ENCODE assay signal across 21 cellular contexts in genomic region chr18:12692206-12692605, GRCh38. TPM values are rescaled to one million over a fixed set of nuclear protein-coding genes. Genes with fewer than 3 reads are reported as not detected.
DNase-seq lines count a peak whose midpoint lies in the region; ATAC-seq and TF ChIP-seq lines count a peak whose summit lies in the region.
"Had no signal": no experiment of that assay in that cellular context is flagged by ENCODE, and none has a peak within 500 bp of the region (broad histone marks: within the 10 kb centered on the region; RNA-seq: fewer than 3 reads in every experiment).

No MANE protein-coding gene starts in this region.

- H3K36me3 ChIP-seq in CD4-positive, CD25-positive, alpha-beta regulatory T cell (ENCODE audit: control insufficient read depth, insufficient read depth, low read length): peaks cover 14% of the 10 kb centered on the region
- H3K36me3 ChIP-seq in endodermal cell (ENCODE audit: control insufficient read depth, insufficient read depth, low read length): peaks cover 45% of the 10 kb centered on the region
- peaks cover 0 to 5% (median 0%) of the 10 kb centered on the region in 4 donors for H3K36me3 ChIP-seq in right lobe of liver
- peaks cover 4% of the 10 kb centered on the region for H3K36me3 ChIP-seq in right atrium auricular region

- DNase-seq in T-helper 1 cell (no peak), endodermal cell (no peak), right lobe of liver (no peak), C1 segment of cervical spinal cord (lab: John Stamatoyannopoulos, UW) (no peak), right atrium auricular region (ENCODE audit: low spot score) (no peak)
- no peak for DNase-seq in CD4-positive, CD25-positive, alpha-beta regulatory T cell
- DNase-seq: 8988T; CD8-positive, alpha-beta memory T cell; GM23248; HCEC 1CT; Karpas-422; NCI-H1436 treated with DMSO at 0.1 percent for 48 hours; NCI-H2029; NCI-H345; NCI-H526 treated with DMSO at 0.1 percent for 48 hours; NK-92 treated with Interleukin-12 subunit alpha and Interleukin-12 subunit beta, amount 100 ng/mL, for 24 hours; Peyer's patch had no signal

- H3K4me1 Mint-ChIP-seq in T-helper 1 cell treated with Interleukin-12 subunit alpha and Interleukin-12 subunit beta and Interleukin-4 antibody, amounts not matched to agents 30 μg/mL and 1 μg/mL, for 36 hours (ENCODE audit: low read depth): peaks cover 22% of the 10 kb centered on the region
- peaks cover 5 to 20% (median 16%) of the 10 kb centered on the region in 4 donors for H3K4me1 Mint-ChIP-seq in CD4-positive, CD25-positive, alpha-beta regulatory T cell
- no peaks in the 10 kb centered on the region for H3K4me1 Mint-ChIP-seq in endodermal cell

- no peak for TF ChIP-seq POLR2A in right lobe of liver (IDR thresholded peaks at IDR 0.05)

- H3K9me3 ChIP-seq in CD4-positive, CD25-positive, alpha-beta regulatory T cell (ENCODE audit: control insufficient read depth in 2 of 2, low read length in 2 of 2): no peaks in the 10 kb centered on the region
- H3K9me3 ChIP-seq in endodermal cell (ENCODE audit: control insufficient read depth, low read length): no peaks in the 10 kb centered on the region
- no peaks in the 10 kb centered on the region for H3K9me3 ChIP-seq in right lobe of liver
- H3K9me3 ChIP-seq in right atrium auricular region: no peaks in the 10 kb centered on the region
- H3K9me3 ChIP-seq: Peyer's patch had no signal

- H3K27me3 ChIP-seq in CD4-positive, CD25-positive, alpha-beta regulatory T cell (ENCODE audit: control insufficient read depth, insufficient read depth, low read length): no peaks in the 10 kb centered on the region
- H3K27me3 ChIP-seq in endodermal cell (ENCODE audit: control insufficient read depth, insufficient read depth, low read length, poor library complexity, severe bottlenecking) (no peaks in the 10 kb centered on the region), right lobe of liver (no peaks in the 10 kb centered on the region), right atrium auricular region (no peaks in the 10 kb centered on the region)
- H3K27me3 ChIP-seq: Peyer's patch had no signal

- no peak overlapping the region for H3K9ac ChIP-seq in endodermal cell (ENCODE audit: extremely low read depth, low read length, poor library complexity, severe bottlenecking)
- H3K9ac ChIP-seq: GM23248 had no signal

- intact Hi-C loops in right lobe of liver (cut with DNase I): no loop called here

- H3K36me3 Mint-ChIP-seq in T-helper 1 cell treated with Interleukin-12 subunit alpha and Interleukin-12 subunit beta and Interleukin-4 antibody, amounts not matched to agents 30 μg/mL and 1 μg/mL, for 36 hours (ENCODE audit: low read depth): peaks cover 21% of the 10 kb centered on the region
- peaks cover 19% of the 10 kb centered on the region for H3K36me3 Mint-ChIP-seq in CD4-positive, CD25-positive, alpha-beta regulatory T cell
- H3K36me3 Mint-ChIP-seq in endodermal cell (ENCODE audit: low read depth): peaks cover 25% of the 10 kb centered on the region

- H3K4me3 ChIP-seq in CD4-positive, CD25-positive, alpha-beta regulatory T cell (ENCODE audit: low read depth, low read length): no peak overlapping the region
- H3K4me3 ChIP-seq in endodermal cell (ENCODE audit: low read length) (no peak overlapping the region), right lobe of liver (no peak overlapping the region), right atrium auricular region (no peak overlapping the region)
- H3K4me3 ChIP-seq: GM23248, Peyer's patch had no signal

- peak overlapping the region; percentile 8 for H3K27ac Mint-ChIP-seq in T-helper 1 cell treated with Interleukin-12 subunit alpha and Interleukin-12 subunit beta and Interleukin-4 antibody, amounts not matched to agents 30 μg/mL and 1 μg/mL, for 36 hours
- peak overlapping the region; percentile 31 to 92 (median 39) for H3K27ac Mint-ChIP-seq in CD4-positive, CD25-positive, alpha-beta regulatory T cell
- H3K27ac Mint-ChIP-seq in endodermal cell: peak overlapping the region; percentile 8

- no peak overlapping the region for H3K27ac ChIP-seq in CD4-positive, CD25-positive, alpha-beta regulatory T cell (ENCODE audit: insufficient read depth, low read length, poor library complexity, severe bottlenecking)
- H3K27ac ChIP-seq in endodermal cell (ENCODE audit: low read depth, low read length) (no peak overlapping the region), right lobe of liver (no peak overlapping the region), right atrium auricular region (no peak overlapping the region)
- H3K27ac ChIP-seq: GM23248, HL-60 had no signal

- 96 to 97% methylated on average over 9 of the region's 9 CpGs for WGBS in endodermal cell (ENCODE audit: insufficient coverage in 1 of 2, insufficient read length in 1 of 2), 2 experiments
- 47% methylated on average over 7 of the region's 9 CpGs for WGBS in right lobe of liver (ENCODE audit: insufficient coverage, low coverage, low lambda C conversion rate, missing lambda C conversion rate)

- H3K27me3 Mint-ChIP-seq in T-helper 1 cell treated with Interleukin-12 subunit alpha and Interleukin-12 subunit beta and Interleukin-4 antibody, amounts not matched to agents 30 μg/mL and 1 μg/mL, for 36 hours (ENCODE audit: low read depth): no peaks in the 10 kb centered on the region
- no peaks in the 10 kb centered on the region for H3K27me3 Mint-ChIP-seq in CD4-positive, CD25-positive, alpha-beta regulatory T cell
- H3K27me3 Mint-ChIP-seq in endodermal cell (ENCODE audit: insufficient read depth): no peaks in the 10 kb centered on the region
- H3K27me3 Mint-ChIP-seq: CD8-positive, alpha-beta memory T cell; IgD-negative memory B cell had no signal

- no peaks in the 10 kb centered on the region for H3K9me3 Mint-ChIP-seq in T-helper 1 cell treated with Interleukin-12 subunit alpha and Interleukin-12 subunit beta and Interleukin-4 antibody, amounts not matched to agents 30 μg/mL and 1 μg/mL, for 36 hours
- H3K9me3 Mint-ChIP-seq in CD4-positive, CD25-positive, alpha-beta regulatory T cell: peaks cover 0 to 3% (median 0%) of the 10 kb centered on the region in 7 donors
- no peaks in the 10 kb centered on the region for H3K9me3 Mint-ChIP-seq in endodermal cell
- H3K9me3 Mint-ChIP-seq: CD8-positive, alpha-beta memory T cell; IgD-negative memory B cell had no signal

- TF ChIP-seq CTCF in endodermal cell (conservative IDR thresholded peaks at IDR 0.05) (no peak), right lobe of liver (IDR thresholded peaks at IDR 0.05) (no peak), right atrium auricular region (IDR thresholded peaks at IDR 0.05) (no peak)

- no peak for ATAC-seq in CD4-positive, CD25-positive, alpha-beta regulatory T cell (ENCODE audit: low read depth in 2 of 2)
- peak; percentile 66 to 93 (median 78) for ATAC-seq in right lobe of liver
- ATAC-seq in HG03039 (IDR thresholded peaks at IDR 0.05; ENCODE audit: unreplicated experiment): no peak

- no peak overlapping the region for H3K4me3 Mint-ChIP-seq in T-helper 1 cell treated with Interleukin-12 subunit alpha and Interleukin-12 subunit beta and Interleukin-4 antibody, amounts not matched to agents 30 μg/mL and 1 μg/mL, for 36 hours
- H3K4me3 Mint-ChIP-seq in CD4-positive, CD25-positive, alpha-beta regulatory T cell: peak overlapping the region in 1 of 4 donors; percentile 78
- H3K4me3 Mint-ChIP-seq in endodermal cell: no peak overlapping the region
- H3K4me3 Mint-ChIP-seq: CD8-positive, alpha-beta memory T cell; IgD-negative memory B cell had no signal

- H3K4me1 ChIP-seq in CD4-positive, CD25-positive, alpha-beta regulatory T cell (ENCODE audit: control insufficient read depth, insufficient read depth, low read length, poor library complexity, severe bottlenecking): no peaks in the 10 kb centered on the region
- H3K4me1 ChIP-seq in endodermal cell (ENCODE audit: control insufficient read depth, insufficient read depth, low read length) (no peaks in the 10 kb centered on the region), right lobe of liver (peaks cover 0 to 3% (median 0%) of the 10 kb centered on the region in 4 donors), right atrium auricular region (no peaks in the 10 kb centered on the region)
- H3K4me1 ChIP-seq: Peyer's patch had no signal

RNA-seq across cellular contexts. Expression of gene CEP76, which starts 10.3 kb away (rescaled TPM):
- 8.8 TPM for total RNA-seq in CD4-positive, CD25-positive, alpha-beta regulatory T cell
- 10 to 100 TPM in 2 of 4 donors, 1 to 10 TPM in 2; 7.3 to 14.2 (median 9.3) TPM for polyA plus RNA-seq in CD4-positive, CD25-positive, alpha-beta regulatory T cell
- total RNA-seq in endodermal cell (10 to 100 TPM; 17.8 to 19.2 TPM), right lobe of liver (1 to 10 TPM; 2.1 to 5.6 (median 3.7) TPM), right atrium auricular region (1 to 10 TPM; 3.1 to 4.4 TPM)
- polyA plus RNA-seq in endodermal cell (2013, experiment 1 of 2): 15.4 TPM
- polyA plus RNA-seq in endodermal cell (2013, experiment 2 of 2): 14.3 TPM

RNA-seq across cellular contexts. Expression of gene PSMG2, which starts 10.6 kb away (rescaled TPM):
- 60.3 TPM for total RNA-seq in CD4-positive, CD25-positive, alpha-beta regulatory T cell
- 100 to 1,000 TPM; 145 to 199 (median 154) TPM for polyA plus RNA-seq in CD4-positive, CD25-positive, alpha-beta regulatory T cell
- total RNA-seq in endodermal cell (10 to 100 TPM; 65.5 to 70.2 TPM), right lobe of liver (10 to 100 TPM; 27.2 to 37.4 (median 30.7) TPM), right atrium auricular region (10 to 100 TPM; 37.7 to 46.0 TPM)
- polyA plus RNA-seq in endodermal cell (2013, experiment 1 of 2): 102 TPM
- polyA plus RNA-seq in endodermal cell (2013, experiment 2 of 2): 89.8 TPM

RNA-seq across cellular contexts. Expression of gene SPIRE1, which starts 34.3 kb away (rescaled TPM):
- 2.7 TPM for total RNA-seq in CD4-positive, CD25-positive, alpha-beta regulatory T cell
- polyA plus RNA-seq in CD4-positive, CD25-positive, alpha-beta regulatory T cell: under 1 TPM in 3 of 4 donors, not detected in 1; 0.13 to 0.61 (median 0.49) TPM
- 10 to 100 TPM; 14.2 to 17.2 TPM for total RNA-seq in endodermal cell
- 11.6 TPM for polyA plus RNA-seq in endodermal cell (2013, experiment 1 of 2)
- polyA plus RNA-seq in endodermal cell (2013, experiment 2 of 2): 9.6 TPM
- total RNA-seq in right lobe of liver: 10 to 100 TPM in 3 of 6 experiments, 1 to 10 TPM in 3; 2.2 to 19.1 (median 7.9) TPM
- 10 to 100 TPM; 34.7 to 42.9 TPM for total RNA-seq in right atrium auricular region

Comparison
In these comparisons a context has a peak if more than half of its experiments do, and no peak if none do; other contexts are left out.
1. ATAC-seq: peak in right lobe of liver (4 of 4); none in CD4-positive, CD25-positive, alpha-beta regulatory T cell (0 of 2) and HG03039 (single experiment).
2. Peak in every context shown above with its lines, with median percentiles within 50 percentile points of each other: H3K27ac Mint-ChIP-seq.